In the genomic region with DNA sequence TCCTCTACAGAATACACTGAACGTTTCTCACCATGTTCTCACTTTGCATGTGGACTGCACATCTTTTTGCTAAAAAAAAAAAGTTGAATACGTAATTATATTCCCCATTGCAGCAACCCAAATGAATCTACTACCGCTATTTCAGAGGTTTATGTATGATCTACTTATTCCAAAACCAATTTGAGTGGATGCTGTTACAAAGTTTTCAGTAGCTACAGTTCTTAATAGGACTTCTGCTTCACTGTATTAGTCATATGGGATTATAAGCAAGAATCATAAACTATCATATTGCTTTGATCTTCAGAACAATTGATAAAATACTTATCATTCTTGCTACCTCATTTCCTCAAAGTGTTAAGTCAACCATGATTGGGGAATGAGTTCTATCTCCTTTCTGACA, we compare ENCODE assay signal across 36 cellular contexts.
"Had no signal": no experiment of that assay in that cellular context is flagged by ENCODE, and none has a peak within 500 bp of the region (broad histone marks: within the 10 kb centered on the region; RNA-seq: fewer than 3 reads in every experiment).

No MANE protein-coding gene starts in this region.

- H3K4me3 ChIP-seq: adrenal gland, body of pancreas, cardiac muscle cell had no signal

- H3K27ac ChIP-seq: adrenal gland, body of pancreas, brain microvascular endothelial cell, cardiac muscle cell, VCaP had no signal

- H3K9me3 ChIP-seq: adrenal gland, body of pancreas had no signal

- DNase-seq: activated B cell treated with CpG ODN at 0.5 μM for 24 hours; activated CD4-positive, alpha-beta memory T cell treated with anti-CD3 and anti-CD28 coated beads for 36 hours; activated CD4-positive, alpha-beta T cell treated with anti-CD3 and anti-CD28 coated beads for 4 hours; activated CD4-positive, alpha-beta T cell treated with anti-CD3 and anti-CD28 coated beads, Interleukin-2, amount 10 ng/mL, durations not matched to agents 24 days and 14 days; activated CD4-positive, alpha-beta T cell treated with anti-CD3 and anti-CD28 coated beads, Interleukin-2, amount 50 U/mL, for 1 hour; activated CD4-positive, alpha-beta T cell treated with anti-CD3 and anti-CD28 coated beads, Interleukin-2, amount 50 U/mL, for 4 hours; activated CD4-positive, CD25-positive, alpha-beta regulatory T cell treated with anti-CD3 and anti-CD28 coated beads, Interleukin-2, amount 50 U/mL, for 72 hours; activated CD8-positive, alpha-beta memory T cell treated with anti-CD3 and anti-CD28 coated beads, Interleukin-2, amount 50 U/mL, for 4 hours; activated CD8-positive, alpha-beta T cell treated with anti-CD3 and anti-CD28 coated beads for 36 hours; activated effector memory CD4-positive, alpha-beta T cell treated with anti-CD3 and anti-CD28 coated beads, Interleukin-2, amount 50 U/mL, for 16 hours; activated gamma-delta T cell treated with Interleukin-2 at 50 U/mL for 16 hours; activated naive CD4-positive, alpha-beta T cell; activated naive CD4-positive, alpha-beta T cell treated with anti-CD3 and anti-CD28 coated beads for 36 hours; activated naive CD4-positive, alpha-beta T cell treated with anti-CD3 and anti-CD28 coated beads, Interleukin-2, amount 50 U/mL, for 16 hours; activated naive CD8-positive, alpha-beta T cell treated with anti-CD3 and anti-CD28 coated beads for 36 hours; activated T-cell treated with anti-CD3 and anti-CD28 coated beads for 4 hours; activated T-cell treated with anti-CD3 and anti-CD28 coated beads, Interleukin-2, amount 50 U/mL, for 1 hour; activated T-cell treated with anti-CD3 and anti-CD28 coated beads, Interleukin-2, amount 50 U/mL, for 4 hours; activated T-cell treated with anti-CD3 and anti-CD28 coated beads, Interleukin-2, amount 50 U/mL, for 72 hours; adrenal gland; amniotic stem cell; aorta; body of pancreas; brain microvascular endothelial cell; caudate nucleus; cerebellar nuclear complex; T-helper 1 cell; T-helper 2 cell; T-helper 9 cell had no signal

- H3K27me3 ChIP-seq: adrenal gland, body of pancreas, brain microvascular endothelial cell, cardiac muscle cell had no signal

- FAIRE-seq: astrocyte, bronchial epithelial cell, TTC549 had no signal

- ATAC-seq: activated CD8-positive, alpha-beta T cell treated with anti-CD3 and anti-CD28 coated beads for 36 hours; activated naive CD4-positive, alpha-beta T cell treated with anti-CD3 and anti-CD28 coated beads, Interleukin-2, amount 50 U/mL, for 72 hours; activated T-cell treated with anti-CD3 and anti-CD28 coated beads, Interleukin-2, amount 50 U/mL, for 4 hours; activated T-cell treated with anti-CD3 and anti-CD28 coated beads, Interleukin-2, amount 50 U/mL, for 72 hours; activated T-helper 17 cell treated with anti-CD3 and anti-CD28 coated beads, Interleukin-2, amount 50 U/mL, for 72 hours; body of pancreas had no signal

- H3K4me1 ChIP-seq: adrenal gland, body of pancreas had no signal

- H3K36me3 ChIP-seq: adrenal gland, brain microvascular endothelial cell, cardiac muscle cell had no signal
